ENCODE assay signal across 8 cellular contexts in the genomic region with DNA sequence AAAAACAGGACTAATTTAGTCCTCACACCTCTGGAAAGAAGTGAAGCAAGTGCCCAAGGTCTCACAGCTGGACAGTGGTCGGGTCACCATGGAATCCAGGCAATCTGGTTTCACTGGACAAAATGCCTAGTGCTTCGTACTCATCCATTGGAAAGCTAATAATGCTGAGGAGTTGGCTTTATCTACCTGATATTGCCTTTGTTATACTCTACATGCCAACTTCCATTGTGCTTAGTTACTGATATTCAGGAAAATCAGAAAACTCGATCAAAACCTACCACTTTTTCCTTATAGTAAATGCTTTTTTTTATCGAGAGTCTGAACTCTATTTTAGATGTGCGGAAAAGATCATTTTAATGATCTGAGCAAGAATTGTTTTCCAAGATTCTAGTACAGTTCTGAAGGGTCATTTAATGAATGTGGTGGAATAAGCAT. TPM values are rescaled to one million over a fixed set of nuclear protein-coding genes. Genes with fewer than 3 reads are reported as not detected.
DNase-seq lines count a peak whose midpoint lies in the region; ATAC-seq and TF ChIP-seq lines count a peak whose summit lies in the region.

No MANE protein-coding gene starts in this region.

- H3K36me3 ChIP-seq in BLaER1 (no peaks in the 10 kb centered on the region), mammary epithelial cell (ENCODE audit: insufficient read depth, low read length) (no peaks in the 10 kb centered on the region)

- peaks cover 0 to 5% of the 10 kb centered on the region in 2 donors for H3K36me3 Mint-ChIP-seq in naive B cell

- intact Hi-C loops in mammary epithelial cell (cut with micrococcal nuclease), result loop anchor here (1.0 to 5.0 kb wide), 2 partner anchors 65 to 389 kb away; no protein-coding TSS in a partner anchor

- H3K79me2 ChIP-seq in mammary epithelial cell (ENCODE audit: insufficient read depth, low read length), result no peaks in the 10 kb centered on the region

- TF ChIP-seq CTCF in mammary epithelial cell (conservative IDR thresholded peaks at IDR 0.05 in 1 of 2, IDR thresholded peaks at IDR 0.05 in 1 of 2; ENCODE audit: extremely low read depth in 1 of 2, insufficient read depth in 1 of 2, low read depth in 1 of 2, low read length in 2 of 2), result no peak

- BruUV-seq in mammary epithelial cell (replicated peaks; lab: Mats Ljungman, UMichigan), result no TSS peak

- H3K27me3 ChIP-seq in BLaER1, result no peaks in the 10 kb centered on the region
- H3K27me3 ChIP-seq in mammary epithelial cell (ENCODE audit: insufficient read depth, low read length), result no peaks in the 10 kb centered on the region

- CTCF ChIA-PET in mammary epithelial cell (lab: Charles Lee; ENCODE audit: low non-redundant PET), result interaction anchor here (0.7 kb wide), 2 partner anchors 87 to 201 kb away, joined by 4 to 6 read pairs; no protein-coding TSS in a partner anchor

- H3K27ac Mint-ChIP-seq in naive B cell, result peak overlapping the region in 3 of 6 donors; percentile 76 to 85 (median 83)

- no peaks in the 10 kb centered on the region for H3K9me3 Mint-ChIP-seq in naive B cell

- no peak for DNase-seq in mammary epithelial cell
- DNase-seq in naive B cell, result no peak

- peaks cover 7 to 29% (median 19%) of the 10 kb centered on the region in 3 donors for H3K27me3 Mint-ChIP-seq in naive B cell

- H3K9ac ChIP-seq in BLaER1 (no peak overlapping the region), mammary epithelial cell (ENCODE audit: insufficient read depth, low read length) (peak overlapping the region; percentile 74)

- H3K27ac ChIP-seq in BLaER1, result no peak overlapping the region
- H3K27ac ChIP-seq in mammary epithelial cell (ENCODE audit: insufficient read depth, low read depth, low read length), result no peak overlapping the region

- ATAC-seq in HG03460 (IDR thresholded peaks at IDR 0.05; ENCODE audit: unreplicated experiment) (peak; percentile 5), naive B cell (ENCODE audit: low read depth in 2 of 2) (no peak), GM18868 (IDR thresholded peaks at IDR 0.05; ENCODE audit: unreplicated experiment) (no peak), GM21528 (IDR thresholded peaks at IDR 0.05; ENCODE audit: low FRiP score, unreplicated experiment) (no peak), HG02852 (IDR thresholded peaks at IDR 0.05; ENCODE audit: unreplicated experiment) (no peak), GM21447 (IDR thresholded peaks at IDR 0.05; ENCODE audit: unreplicated experiment) (no peak)

- H3K4me3 Mint-ChIP-seq in naive B cell, result peak overlapping the region; percentile 81 to 95 (median 92)

- peak overlapping the region; percentile 55 for H3K4me2 ChIP-seq in BLaER1
- H3K4me2 ChIP-seq in mammary epithelial cell (ENCODE audit: insufficient read depth, low read depth, low read length), result peak overlapping the region; percentile 95

- H4K20me1 ChIP-seq in BLaER1 (no peaks in the 10 kb centered on the region), mammary epithelial cell (ENCODE audit: insufficient read depth, low read length) (no peaks in the 10 kb centered on the region)

- in situ Hi-C loops in mammary epithelial cell (cut with MboI; ENCODE audit: low sequenced_read_pairs in 2 of 2), result no loop called here

- 26% methylated on average over 5 of the region's 5 CpGs for WGBS in mammary epithelial cell (ENCODE audit: low coverage, missing lambda C conversion rate)

- H3K9me3 ChIP-seq in BLaER1 (no peaks in the 10 kb centered on the region), mammary epithelial cell (replicated peaks; ENCODE audit: insufficient read depth, low read length) (no peaks in the 10 kb centered on the region)

- H2AFZ ChIP-seq in mammary epithelial cell (ENCODE audit: low read depth, low read length), result peak overlapping the region; percentile 100

- H3K4me1 Mint-ChIP-seq in naive B cell, result peaks cover 0 to 10% (median 4%) of the 10 kb centered on the region in 3 donors

- no peaks in the 10 kb centered on the region for H3K4me1 ChIP-seq in BLaER1
- H3K4me1 ChIP-seq in mammary epithelial cell (ENCODE audit: insufficient read depth, low read length), result peaks cover 8% of the 10 kb centered on the region

- dilution Hi-C loops in mammary epithelial cell (cut with HindIII; ENCODE audit: low sequenced_read_pairs), result no loop called here

- peak overlapping the region; percentile 71 for H3K4me3 ChIP-seq in BLaER1
- H3K4me3 ChIP-seq in mammary epithelial cell (replicated peaks in 1 of 3; ENCODE audit: insufficient read depth in 1 of 3, low read depth in 2 of 3, low read length in 3 of 3), result peak overlapping the region; percentile 74 to 91 (median 82)

RNA-seq across cellular contexts. Expression of a gene that starts 1.0 kb away (rescaled TPM):
- total RNA-seq in mammary epithelial cell, result 1 to 10 TPM in 1 of 2 donors, under 1 TPM in 1; 0.99 to 1.2 TPM
- polyA plus RNA-seq in mammary epithelial cell, result 0.22 TPM
- not detected for polyA minus RNA-seq in mammary epithelial cell
- not detected for polyA plus RNA-seq in naive B cell (ENCODE audit: low read depth in 6 of 6)
